Comparison of ENCODE assay signal across 1 cellular context in genomic region chr15:74725845-74726773, GRCh38.
TF ChIP-seq lines count a peak whose summit lies in the region.

No MANE protein-coding gene starts in this region.

TF ChIP-seq in GM12878, 131 proteins besides CTCF, POLR2A, EP300 and RAD21 (continued from another document):
- TF ChIP-seq MYB (IDR thresholded peaks at IDR 0.05; ENCODE audit: borderline replicate concordance, low read depth, low read length) (no peak), GATAD2B (conservative IDR thresholded peaks at IDR 0.05; ENCODE audit: low read depth) (no peak), MEF2A (IDR thresholded peaks at IDR 0.05; ENCODE audit: insufficient read depth, low read depth, low read length) (no peak), TCF12 (IDR thresholded peaks at IDR 0.05; ENCODE audit: low read depth, low read length) (peak; percentile 79), ATF3 (IDR thresholded peaks at IDR 0.05; ENCODE audit: borderline replicate concordance, extremely low read depth, low read depth, low read length) (no peak), NR2F1 (conservative IDR thresholded peaks at IDR 0.05) (peak; percentile 76), RFX5 (IDR thresholded peaks at IDR 0.05; ENCODE audit: low read depth, low read length) (no peak), EED (IDR thresholded peaks at IDR 0.05; ENCODE audit: low read depth) (no peak), PBX3 (IDR thresholded peaks at IDR 0.05; ENCODE audit: insufficient replicate concordance, low read depth, low read length) (no peak), YBX1 (IDR thresholded peaks at IDR 0.05) (no peak), BCLAF1 (IDR thresholded peaks at IDR 0.05) (no peak), E2F8 (IDR thresholded peaks at IDR 0.05; ENCODE audit: low read depth, partially characterized antibody) (no peak), STAT1 (conservative IDR thresholded peaks at IDR 0.05) (no peak)
- TF ChIP-seq, protein P1, sequence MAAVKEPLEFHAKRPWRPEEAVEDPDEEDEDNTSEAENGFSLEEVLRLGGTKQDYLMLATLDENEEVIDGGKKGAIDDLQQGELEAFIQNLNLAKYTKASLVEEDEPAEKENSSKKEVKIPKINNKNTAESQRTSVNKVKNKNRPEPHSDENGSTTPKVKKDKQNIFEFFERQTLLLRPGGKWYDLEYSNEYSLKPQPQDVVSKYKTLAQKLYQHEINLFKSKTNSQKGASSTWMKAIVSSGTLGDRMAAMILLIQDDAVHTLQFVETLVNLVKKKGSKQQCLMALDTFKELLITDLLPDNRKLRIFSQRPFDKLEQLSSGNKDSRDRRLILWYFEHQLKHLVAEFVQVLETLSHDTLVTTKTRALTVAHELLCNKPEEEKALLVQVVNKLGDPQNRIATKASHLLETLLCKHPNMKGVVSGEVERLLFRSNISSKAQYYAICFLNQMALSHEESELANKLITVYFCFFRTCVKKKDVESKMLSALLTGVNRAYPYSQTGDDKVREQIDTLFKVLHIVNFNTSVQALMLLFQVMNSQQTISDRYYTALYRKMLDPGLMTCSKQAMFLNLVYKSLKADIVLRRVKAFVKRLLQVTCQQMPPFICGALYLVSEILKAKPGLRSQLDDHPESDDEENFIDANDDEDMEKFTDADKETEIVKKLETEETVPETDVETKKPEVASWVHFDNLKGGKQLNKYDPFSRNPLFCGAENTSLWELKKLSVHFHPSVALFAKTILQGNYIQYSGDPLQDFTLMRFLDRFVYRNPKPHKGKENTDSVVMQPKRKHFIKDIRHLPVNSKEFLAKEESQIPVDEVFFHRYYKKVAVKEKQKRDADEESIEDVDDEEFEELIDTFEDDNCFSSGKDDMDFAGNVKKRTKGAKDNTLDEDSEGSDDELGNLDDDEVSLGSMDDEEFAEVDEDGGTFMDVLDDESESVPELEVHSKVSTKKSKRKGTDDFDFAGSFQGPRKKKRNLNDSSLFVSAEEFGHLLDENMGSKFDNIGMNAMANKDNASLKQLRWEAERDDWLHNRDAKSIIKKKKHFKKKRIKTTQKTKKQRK (IDR thresholded peaks at IDR 0.05; ENCODE audit: low read depth, low read length), result no peak
- TF ChIP-seq, protein P2, sequence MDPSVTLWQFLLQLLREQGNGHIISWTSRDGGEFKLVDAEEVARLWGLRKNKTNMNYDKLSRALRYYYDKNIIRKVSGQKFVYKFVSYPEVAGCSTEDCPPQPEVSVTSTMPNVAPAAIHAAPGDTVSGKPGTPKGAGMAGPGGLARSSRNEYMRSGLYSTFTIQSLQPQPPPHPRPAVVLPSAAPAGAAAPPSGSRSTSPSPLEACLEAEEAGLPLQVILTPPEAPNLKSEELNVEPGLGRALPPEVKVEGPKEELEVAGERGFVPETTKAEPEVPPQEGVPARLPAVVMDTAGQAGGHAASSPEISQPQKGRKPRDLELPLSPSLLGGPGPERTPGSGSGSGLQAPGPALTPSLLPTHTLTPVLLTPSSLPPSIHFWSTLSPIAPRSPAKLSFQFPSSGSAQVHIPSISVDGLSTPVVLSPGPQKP (IDR thresholded peaks at IDR 0.05; ENCODE audit: low read depth, low read length), result no peak
- TF ChIP-seq, protein P3, sequence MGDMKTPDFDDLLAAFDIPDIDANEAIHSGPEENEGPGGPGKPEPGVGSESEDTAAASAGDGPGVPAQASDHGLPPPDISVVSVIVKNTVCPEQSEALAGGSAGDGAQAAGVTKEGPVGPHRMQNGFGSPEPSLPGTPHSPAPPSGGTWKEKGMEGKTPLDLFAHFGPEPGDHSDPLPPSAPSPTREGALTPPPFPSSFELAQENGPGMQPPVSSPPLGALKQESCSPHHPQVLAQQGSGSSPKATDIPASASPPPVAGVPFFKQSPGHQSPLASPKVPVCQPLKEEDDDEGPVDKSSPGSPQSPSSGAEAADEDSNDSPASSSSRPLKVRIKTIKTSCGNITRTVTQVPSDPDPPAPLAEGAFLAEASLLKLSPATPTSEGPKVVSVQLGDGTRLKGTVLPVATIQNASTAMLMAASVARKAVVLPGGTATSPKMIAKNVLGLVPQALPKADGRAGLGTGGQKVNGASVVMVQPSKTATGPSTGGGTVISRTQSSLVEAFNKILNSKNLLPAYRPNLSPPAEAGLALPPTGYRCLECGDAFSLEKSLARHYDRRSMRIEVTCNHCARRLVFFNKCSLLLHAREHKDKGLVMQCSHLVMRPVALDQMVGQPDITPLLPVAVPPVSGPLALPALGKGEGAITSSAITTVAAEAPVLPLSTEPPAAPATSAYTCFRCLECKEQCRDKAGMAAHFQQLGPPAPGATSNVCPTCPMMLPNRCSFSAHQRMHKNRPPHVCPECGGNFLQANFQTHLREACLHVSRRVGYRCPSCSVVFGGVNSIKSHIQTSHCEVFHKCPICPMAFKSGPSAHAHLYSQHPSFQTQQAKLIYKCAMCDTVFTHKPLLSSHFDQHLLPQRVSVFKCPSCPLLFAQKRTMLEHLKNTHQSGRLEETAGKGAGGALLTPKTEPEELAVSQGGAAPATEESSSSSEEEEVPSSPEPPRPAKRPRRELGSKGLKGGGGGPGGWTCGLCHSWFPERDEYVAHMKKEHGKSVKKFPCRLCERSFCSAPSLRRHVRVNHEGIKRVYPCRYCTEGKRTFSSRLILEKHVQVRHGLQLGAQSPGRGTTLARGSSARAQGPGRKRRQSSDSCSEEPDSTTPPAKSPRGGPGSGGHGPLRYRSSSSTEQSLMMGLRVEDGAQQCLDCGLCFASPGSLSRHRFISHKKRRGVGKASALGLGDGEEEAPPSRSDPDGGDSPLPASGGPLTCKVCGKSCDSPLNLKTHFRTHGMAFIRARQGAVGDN (IDR thresholded peaks at IDR 0.05), result no peak
TF ChIP-seq in GM12878: peak in this region for 9.
